ENCODE assay signal across 8 cellular contexts in the genomic region with DNA sequence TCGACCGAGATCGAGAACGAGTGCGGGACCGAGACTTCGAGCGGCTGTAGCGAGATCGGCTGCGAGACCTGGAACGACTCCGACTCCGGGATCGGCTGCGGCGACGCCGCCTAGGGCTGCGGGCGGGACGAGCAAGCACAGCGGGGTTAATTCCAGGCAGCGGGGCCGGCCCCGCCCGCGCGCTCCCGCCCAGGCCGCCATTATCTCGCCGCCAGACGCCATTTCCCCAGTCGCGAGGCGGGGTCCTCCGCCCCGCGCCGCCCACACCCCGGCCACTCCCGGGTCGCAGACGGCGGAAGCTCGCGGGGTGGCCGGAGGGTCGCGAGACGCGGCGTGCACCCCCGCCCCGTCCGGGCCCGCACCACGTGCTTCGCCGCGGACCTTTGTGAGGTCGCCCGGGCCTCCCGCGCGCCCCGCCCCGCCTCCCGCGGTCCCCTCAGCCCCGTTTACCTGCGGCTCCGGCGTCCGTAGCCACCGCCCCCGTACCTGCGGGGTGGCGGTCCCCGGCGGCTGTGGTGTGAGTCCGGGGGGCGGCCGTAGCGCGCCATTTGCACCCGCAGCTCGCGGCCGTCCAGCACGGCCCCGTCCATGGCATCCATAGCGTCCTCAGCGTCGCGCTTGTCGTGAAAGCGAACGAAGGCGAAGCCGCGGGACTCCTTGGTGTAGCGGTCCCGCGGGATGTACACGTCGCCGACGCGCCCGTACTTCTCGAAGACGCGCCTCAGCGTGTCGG. TPM values are rescaled to one million over a fixed set of nuclear protein-coding genes. Genes with fewer than 3 reads are reported as not detected.
DNase-seq lines count a peak whose midpoint lies in the region; ATAC-seq and TF ChIP-seq lines count a peak whose summit lies in the region.

No MANE protein-coding gene starts in this region.

- peak; percentile 51 to 78 (median 61) for DNase-seq in CD8-positive, alpha-beta memory T cell
- peak; percentile 74 for DNase-seq in UCSD-AML1 (lab: John Stamatoyannopoulos, UW; ENCODE audit: unreplicated experiment)
- DNase-seq in mammary epithelial cell = peak; percentile 49
- DNase-seq in iris pigment epithelial cell (ENCODE audit: low read depth) = peak; percentile 75
- peak; percentile 65 for DNase-seq in stimulated activated CD4-positive, alpha-beta T cell treated with anti-CD3 and anti-CD28 coated beads, Interleukin-12 subunit alpha, Interleukin-12 subunit beta, amount 100 ng/mL, for 4 hours
- DNase-seq in epidermal melanocyte (ENCODE audit: insufficient read length, low spot score) = no peak

- peaks cover 59 to 77% (median 73%) of the 10 kb centered on the region in 3 donors for H3K4me1 Mint-ChIP-seq in CD8-positive, alpha-beta memory T cell

- H3K4me3 Mint-ChIP-seq in CD8-positive, alpha-beta memory T cell = peak overlapping the region; percentile 85 to 98 (median 97)

- H2AFZ ChIP-seq in KMS-11 (ENCODE audit: low read depth) = no peak overlapping the region
- peak overlapping the region; percentile 18 for H2AFZ ChIP-seq in mammary epithelial cell (ENCODE audit: low read depth, low read length)

- ATAC-seq in GM21367 (IDR thresholded peaks at IDR 0.05; ENCODE audit: unreplicated experiment) = peak; percentile 16

- BruUV-seq in mammary epithelial cell (replicated peaks; lab: Mats Ljungman, UMichigan) = no TSS peak

- H4K20me1 ChIP-seq in KMS-11 (ENCODE audit: insufficient read depth) (peaks cover 29% of the 10 kb centered on the region), mammary epithelial cell (ENCODE audit: insufficient read depth, low read length) (peaks cover 6% of the 10 kb centered on the region)

- peak overlapping the region; percentile 94 for H3K4me3 ChIP-seq in CD8-positive, alpha-beta memory T cell (ENCODE audit: low read length)
- peak overlapping the region; percentile 52 for H3K4me3 ChIP-seq in KMS-11 (IDR thresholded peaks at IDR 0.05; ENCODE audit: insufficient read depth, low read depth, low read length)
- H3K4me3 ChIP-seq in mammary epithelial cell (replicated peaks in 1 of 3; ENCODE audit: insufficient read depth in 1 of 3, low read depth in 2 of 3, low read length in 3 of 3) = peak overlapping the region; percentile 98 to 100 (median 99)

- CTCF ChIA-PET in CD8-positive, alpha-beta memory T cell (lab: Charles Lee) = interaction anchor here (0.9 to 2.8 kb wide), 4 partner anchors 10 to 101 kb away, joined by 3 to 18 read pairs (median 4); a partner anchor contains a TSS
- CTCF ChIA-PET in mammary epithelial cell (lab: Charles Lee; ENCODE audit: low non-redundant PET) = no interaction called here

- H3K27ac ChIP-seq in CD8-positive, alpha-beta memory T cell (ENCODE audit: low read depth, low read length) = peak overlapping the region; percentile 95
- H3K27ac ChIP-seq in KMS-11 = peak overlapping the region; percentile 95
- peak overlapping the region; percentile 94 for H3K27ac ChIP-seq in mammary epithelial cell (ENCODE audit: insufficient read depth, low read depth, low read length)

- H3K79me2 ChIP-seq in KMS-11 (ENCODE audit: insufficient read depth, low read depth) (peaks cover 74% of the 10 kb centered on the region), mammary epithelial cell (ENCODE audit: insufficient read depth, low read length) (peaks cover 78% of the 10 kb centered on the region)

- H3K4me2 ChIP-seq in KMS-11 (peak overlapping the region; percentile 96), mammary epithelial cell (ENCODE audit: insufficient read depth, low read depth, low read length) (peak overlapping the region; percentile 99)

- peak overlapping the region; percentile 98 for H3K9ac ChIP-seq in KMS-11
- H3K9ac ChIP-seq in mammary epithelial cell (ENCODE audit: insufficient read depth, low read length) = peak overlapping the region; percentile 98

- H3K27me3 Mint-ChIP-seq in CD8-positive, alpha-beta memory T cell = no peaks in the 10 kb centered on the region

- POLR2A ChIA-PET in CD8-positive, alpha-beta memory T cell (lab: Charles Lee) = interaction anchor here (0.6 to 5.5 kb wide), 12 partner anchors 9 to 1771 kb away, joined by 3 to 112 read pairs (median 6); a partner anchor contains a TSS

- peaks cover 37% of the 10 kb centered on the region for H3K36me3 ChIP-seq in CD8-positive, alpha-beta memory T cell (ENCODE audit: insufficient read depth, low read length)
- H3K36me3 ChIP-seq in KMS-11 (ENCODE audit: insufficient read depth) (peaks cover 38% of the 10 kb centered on the region), mammary epithelial cell (ENCODE audit: insufficient read depth, low read length) (peaks cover 31% of the 10 kb centered on the region)

- in situ Hi-C loops in mammary epithelial cell (cut with MboI; ENCODE audit: low sequenced_read_pairs in 2 of 2) = no loop called here

- H3K9me3 Mint-ChIP-seq in CD8-positive, alpha-beta memory T cell = no peaks in the 10 kb centered on the region

- no peaks in the 10 kb centered on the region for H3K9me3 ChIP-seq in CD8-positive, alpha-beta memory T cell (ENCODE audit: low read length)
- H3K9me3 ChIP-seq in mammary epithelial cell (replicated peaks; ENCODE audit: insufficient read depth, low read length) = no peaks in the 10 kb centered on the region

- intact Hi-C loops in mammary epithelial cell (cut with micrococcal nuclease) = loop anchor here (1.0 kb wide), 1 partner anchor 9 kb away; no protein-coding TSS in a partner anchor

- 0 out of 2 replicates have a peak, but pooled peaks have one; percentile 17 for TF ChIP-seq CTCF in KMS-11 (conservative IDR thresholded peaks at IDR 0.05; ENCODE audit: low read depth, low read length)
- TF ChIP-seq CTCF in mammary epithelial cell (conservative IDR thresholded peaks at IDR 0.05 in 1 of 2, IDR thresholded peaks at IDR 0.05 in 1 of 2; ENCODE audit: extremely low read depth in 1 of 2, insufficient read depth in 1 of 2, low read depth in 1 of 2, low read length in 2 of 2) = no peak

- H3K27ac Mint-ChIP-seq in CD8-positive, alpha-beta memory T cell = peak overlapping the region; percentile 99 to 100 (median 99)

- H3K36me3 Mint-ChIP-seq in CD8-positive, alpha-beta memory T cell = peaks cover 24 to 73% (median 27%) of the 10 kb centered on the region in 3 donors

- dilution Hi-C loops in mammary epithelial cell (cut with HindIII; ENCODE audit: low sequenced_read_pairs) = no loop called here

- WGBS in mammary epithelial cell (ENCODE audit: low coverage, missing lambda C conversion rate) = 0% methylated on average over 8 of the region's 117 CpGs

- no peaks in the 10 kb centered on the region for H3K27me3 ChIP-seq in CD8-positive, alpha-beta memory T cell (ENCODE audit: insufficient read depth, low read length, poor library complexity, severe bottlenecking)
- H3K27me3 ChIP-seq in KMS-11 (ENCODE audit: insufficient read depth, low read depth) = no peaks in the 10 kb centered on the region
- H3K27me3 ChIP-seq in mammary epithelial cell (ENCODE audit: insufficient read depth, low read length) = no peaks in the 10 kb centered on the region

- peaks cover 67% of the 10 kb centered on the region for H3K4me1 ChIP-seq in CD8-positive, alpha-beta memory T cell (ENCODE audit: insufficient read depth, low read length)
- H3K4me1 ChIP-seq in KMS-11 (ENCODE audit: low read depth, poor library complexity, severe bottlenecking) = peaks cover 43% of the 10 kb centered on the region
- H3K4me1 ChIP-seq in mammary epithelial cell (ENCODE audit: insufficient read depth, low read length) = peaks cover 25% of the 10 kb centered on the region

RNA-seq across cellular contexts. Expression of a gene that starts 0.6 kb away (rescaled TPM):
- total RNA-seq in CD8-positive, alpha-beta memory T cell = 100 to 1,000 TPM; 626 to 630 TPM
- 111 TPM for polyA plus RNA-seq in CD8-positive, alpha-beta memory T cell
- total RNA-seq in mammary epithelial cell = 100 to 1,000 TPM; 110 to 196 TPM
- polyA plus RNA-seq in mammary epithelial cell = 221 TPM
- 226 TPM for polyA minus RNA-seq in mammary epithelial cell

RNA-seq across cellular contexts. Expression of a gene that starts 1.4 kb away (rescaled TPM):
- 10 to 100 TPM; 22.3 to 22.9 TPM for total RNA-seq in CD8-positive, alpha-beta memory T cell
- polyA plus RNA-seq in CD8-positive, alpha-beta memory T cell = 28.4 TPM
- 10 to 100 TPM; 18.3 to 38.5 TPM for total RNA-seq in mammary epithelial cell
- 13.2 TPM for polyA plus RNA-seq in mammary epithelial cell
- polyA minus RNA-seq in mammary epithelial cell = 30.9 TPM

RNA-seq across cellular contexts. Expression of a gene that starts 9.9 kb away (rescaled TPM):
- total RNA-seq in CD8-positive, alpha-beta memory T cell = 10 to 100 TPM; 43.6 to 44.6 TPM
- 152 TPM for polyA plus RNA-seq in CD8-positive, alpha-beta memory T cell
- total RNA-seq in mammary epithelial cell = 10 to 100 TPM; 18.2 to 27.7 TPM
- 38.3 TPM for polyA plus RNA-seq in mammary epithelial cell
- polyA minus RNA-seq in mammary epithelial cell = 19.5 TPM

RNA-seq across cellular contexts. Expression of a gene that starts 10.1 kb away (rescaled TPM):
- 10 to 100 TPM; 62.7 to 66.8 TPM for total RNA-seq in CD8-positive, alpha-beta memory T cell
- 37.1 TPM for polyA plus RNA-seq in CD8-positive, alpha-beta memory T cell
- 10 to 100 TPM; 10.3 to 22.2 TPM for total RNA-seq in mammary epithelial cell
- 14.4 TPM for polyA plus RNA-seq in mammary epithelial cell
- 25.0 TPM for polyA minus RNA-seq in mammary epithelial cell

RNA-seq across cellular contexts. Expression of a gene that starts 25.8 kb away (rescaled TPM):
- 10 to 100 TPM; 27.1 to 29.1 TPM for total RNA-seq in CD8-positive, alpha-beta memory T cell
- polyA plus RNA-seq in CD8-positive, alpha-beta memory T cell = 30.6 TPM
- total RNA-seq in mammary epithelial cell = 100 to 1,000 TPM; 116 to 183 TPM
- 59.5 TPM for polyA plus RNA-seq in mammary epithelial cell
- polyA minus RNA-seq in mammary epithelial cell = 144 TPM
